2 cellular contexts compared by ENCODE assay signal in genomic region chr1:112707217-112708001, GRCh38.
TF ChIP-seq lines count a peak whose summit lies in the region.

No MANE protein-coding gene starts in this region.

TF ChIP-seq in HCT116, 20 proteins besides CTCF, POLR2A, EP300 and RAD21:
- TF ChIP-seq REST (IDR thresholded peaks at IDR 0.05; ENCODE audit: low read depth) (no peak), ZBTB33 (IDR thresholded peaks at IDR 0.05; ENCODE audit: extremely low read depth, insufficient replicate concordance, low read length) (peak; percentile 86), YY1 (IDR thresholded peaks at IDR 0.05; ENCODE audit: extremely low read depth, insufficient replicate concordance, low read depth, low read length) (peak; percentile 36), EZH2phosphoT487 (IDR thresholded peaks at IDR 0.05; ENCODE audit: borderline replicate concordance) (no peak), POLR2AphosphoS5 (IDR thresholded peaks at IDR 0.05; ENCODE audit: low read depth, low read length) (peak; percentile 57; the same call in 1 of the 2 replicates)

TF ChIP-seq in SK-N-SH treated with all-trans-retinoic acid at 6 μM for 48 hours, 23 proteins besides CTCF, POLR2A, EP300 and RAD21 (continued from another document):
- no peak for TF ChIP-seq TSHZ2 (CRISPR knock-in tag; IDR thresholded peaks at IDR 0.05)
- no peak for TF ChIP-seq TOX (CRISPR knock-in tag; IDR thresholded peaks at IDR 0.05; ENCODE audit: borderline replicate concordance)
- no peak for TF ChIP-seq BACH2 (CRISPR knock-in tag; IDR thresholded peaks at IDR 0.05; ENCODE audit: borderline replicate concordance)
- TF ChIP-seq TCF4 (CRISPR knock-in tag; IDR thresholded peaks at IDR 0.05; ENCODE audit: borderline replicate concordance): no peak
- no peak for TF ChIP-seq ZNF70 (CRISPR knock-in tag; IDR thresholded peaks at IDR 0.05)
- TF ChIP-seq ZFP3 (CRISPR knock-in tag; IDR thresholded peaks at IDR 0.05): no peak
- TF ChIP-seq ZNF8 (CRISPR knock-in tag; IDR thresholded peaks at IDR 0.05): no peak
- no peak for TF ChIP-seq CSRNP3 (CRISPR knock-in tag; IDR thresholded peaks at IDR 0.05)
TF ChIP-seq in SK-N-SH treated with all-trans-retinoic acid at 6 μM for 48 hours: peak in this region for 0.
